8 cellular contexts compared by ENCODE assay signal in the genomic region with DNA sequence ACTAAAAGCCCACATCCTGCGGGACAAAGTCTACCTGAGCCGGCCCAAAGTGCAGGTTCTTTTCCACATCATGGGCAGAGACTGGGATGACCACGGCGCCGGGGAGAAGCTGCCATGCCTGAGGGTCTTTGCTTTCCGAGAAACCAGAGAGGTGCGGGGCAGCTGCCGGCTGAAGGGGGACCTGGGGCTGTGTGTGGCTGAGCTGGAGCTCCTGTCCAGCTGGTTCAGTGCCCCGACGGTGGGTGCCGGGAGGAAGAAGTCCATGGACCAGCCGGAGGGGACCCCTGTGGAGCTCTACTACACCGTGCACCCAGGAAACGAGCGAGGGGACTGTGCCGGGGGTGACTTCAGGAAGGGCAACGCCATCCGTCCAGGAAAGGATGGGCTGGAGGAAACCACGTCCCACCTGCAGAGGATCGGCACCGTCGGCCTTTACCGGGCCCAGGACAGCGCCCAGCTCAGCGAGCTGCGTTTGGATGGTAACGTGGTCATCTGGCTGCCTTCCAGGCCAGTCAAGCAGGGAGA.
"Had no signal": no experiment of that assay in that cellular context is flagged by ENCODE, and none has a peak within 500 bp of the region (broad histone marks: within the 10 kb centered on the region; RNA-seq: fewer than 3 reads in every experiment).

No MANE protein-coding gene starts in this region.

- FAIRE-seq: G401.6, GM12878, GM12891, GM12892, GM18507, GM19239 had no signal

- H3K4me3 ChIP-seq: GM12878 had no signal

- DNase-seq: GDM1, GF-D8 had no signal

- ATAC-seq: GM12878 had no signal
